26 cellular contexts compared by ENCODE assay signal in genomic region chr4:58983887-58984286, GRCh38.
"Had no signal": no experiment of that assay in that cellular context is flagged by ENCODE, and none has a peak within 500 bp of the region (broad histone marks: within the 10 kb centered on the region; RNA-seq: fewer than 3 reads in every experiment).

No MANE protein-coding gene starts in this region.

- H3K4me2 ChIP-seq: hepatocyte had no signal

- H3K36me3 ChIP-seq: gastroesophageal sphincter, pancreas, prostate gland, uterus had no signal

- H3K4me1 ChIP-seq: gastroesophageal sphincter, pancreas, prostate gland, uterus had no signal

- H3K9me3 ChIP-seq: gastroesophageal sphincter, pancreas, prostate gland, uterus had no signal

- H3K4me3 ChIP-seq: gastroesophageal sphincter, hepatocyte, pancreas, prostate gland, skin epidermis, uterus had no signal

- H3K79me2 ChIP-seq: hepatocyte had no signal

- FAIRE-seq: colon, pancreas had no signal

- H3K27me3 ChIP-seq: gastroesophageal sphincter, hepatocyte, pancreas, uterus had no signal

- H3K27ac ChIP-seq: gastroesophageal sphincter, hepatocyte, pancreas, prostate gland, skin epidermis, uterus had no signal

- ATAC-seq: activated CD4-positive, alpha-beta T cell treated with anti-CD3 and anti-CD28 coated beads for 36 hours; activated CD8-positive, alpha-beta memory T cell treated with anti-CD3 and anti-CD28 coated beads, Interleukin-2, amount 10 ng/mL, durations not matched to agents 7 days and 5 days; activated CD8-positive, alpha-beta T cell treated with anti-CD3 and anti-CD28 coated beads, Interleukin-2, amount 10 ng/mL, durations not matched to agents 7 days and 5 days; activated naive CD8-positive, alpha-beta T cell treated with anti-CD3 and anti-CD28 coated beads, Interleukin-2, amount 50 U/mL, for 24 hours; gastroesophageal sphincter; left cardiac atrium; left ventricle myocardium superior; pancreas; sciatic nerve; stimulated activated effector memory CD8-positive, alpha-beta T cell treated with anti-CD3 and anti-CD28 coated beads, Interleukin-12 subunit alpha, Interleukin-12 subunit beta, amount 100 ng/mL, for 72 hours; stimulated activated naive CD8-positive, alpha-beta T cell treated with anti-CD3 and anti-CD28 coated beads, Interleukin-15, amount 100 ng/mL, for 72 hours had no signal

- DNase-seq: activated CD4-positive, alpha-beta T cell treated with anti-CD3 and anti-CD28 coated beads for 36 hours; activated CD4-positive, CD25-positive, alpha-beta regulatory T cell; activated CD8-positive, alpha-beta memory T cell treated with anti-CD3 and anti-CD28 coated beads, Interleukin-2, amount 10 ng/mL, durations not matched to agents 7 days and 5 days; activated CD8-positive, alpha-beta T cell treated with anti-CD3 and anti-CD28 coated beads, Interleukin-2, amount 10 ng/mL, durations not matched to agents 7 days and 5 days; activated naive CD8-positive, alpha-beta T cell treated with anti-CD3 and anti-CD28 coated beads, Interleukin-2, amount 50 U/mL, for 24 hours; activated T-cell treated with anti-CD3 and anti-CD28 coated beads, Interleukin-2, amount 50 U/mL, for 48 hours; amygdala; dermis blood vessel endothelial cell; effector CD4-positive, alpha-beta T cell; islet precursor cell; left cardiac atrium; left ventricle myocardium superior; nephron progenitor cell; pancreas; retina; stimulated activated CD4-positive, alpha-beta T cell treated with anti-CD3 and anti-CD28 coated beads, Interleukin-4, amount 100 ng/mL, for 24 hours; stimulated activated naive CD8-positive, alpha-beta T cell treated with anti-CD3 and anti-CD28 coated beads, Interleukin-15, amount 100 ng/mL, for 72 hours; substantia nigra; uterus had no signal

- H2AFZ ChIP-seq: hepatocyte had no signal
